Comparison of ENCODE assay signal across 2 cellular contexts in genomic region chr20:38692436-38693411, GRCh38.
TF ChIP-seq lines count a peak whose summit lies in the region.

No MANE protein-coding gene starts in this region.

TF ChIP-seq in A549, 52 proteins besides CTCF, POLR2A, EP300 and RAD21 (continued from another document):
- TF ChIP-seq, protein P1, sequence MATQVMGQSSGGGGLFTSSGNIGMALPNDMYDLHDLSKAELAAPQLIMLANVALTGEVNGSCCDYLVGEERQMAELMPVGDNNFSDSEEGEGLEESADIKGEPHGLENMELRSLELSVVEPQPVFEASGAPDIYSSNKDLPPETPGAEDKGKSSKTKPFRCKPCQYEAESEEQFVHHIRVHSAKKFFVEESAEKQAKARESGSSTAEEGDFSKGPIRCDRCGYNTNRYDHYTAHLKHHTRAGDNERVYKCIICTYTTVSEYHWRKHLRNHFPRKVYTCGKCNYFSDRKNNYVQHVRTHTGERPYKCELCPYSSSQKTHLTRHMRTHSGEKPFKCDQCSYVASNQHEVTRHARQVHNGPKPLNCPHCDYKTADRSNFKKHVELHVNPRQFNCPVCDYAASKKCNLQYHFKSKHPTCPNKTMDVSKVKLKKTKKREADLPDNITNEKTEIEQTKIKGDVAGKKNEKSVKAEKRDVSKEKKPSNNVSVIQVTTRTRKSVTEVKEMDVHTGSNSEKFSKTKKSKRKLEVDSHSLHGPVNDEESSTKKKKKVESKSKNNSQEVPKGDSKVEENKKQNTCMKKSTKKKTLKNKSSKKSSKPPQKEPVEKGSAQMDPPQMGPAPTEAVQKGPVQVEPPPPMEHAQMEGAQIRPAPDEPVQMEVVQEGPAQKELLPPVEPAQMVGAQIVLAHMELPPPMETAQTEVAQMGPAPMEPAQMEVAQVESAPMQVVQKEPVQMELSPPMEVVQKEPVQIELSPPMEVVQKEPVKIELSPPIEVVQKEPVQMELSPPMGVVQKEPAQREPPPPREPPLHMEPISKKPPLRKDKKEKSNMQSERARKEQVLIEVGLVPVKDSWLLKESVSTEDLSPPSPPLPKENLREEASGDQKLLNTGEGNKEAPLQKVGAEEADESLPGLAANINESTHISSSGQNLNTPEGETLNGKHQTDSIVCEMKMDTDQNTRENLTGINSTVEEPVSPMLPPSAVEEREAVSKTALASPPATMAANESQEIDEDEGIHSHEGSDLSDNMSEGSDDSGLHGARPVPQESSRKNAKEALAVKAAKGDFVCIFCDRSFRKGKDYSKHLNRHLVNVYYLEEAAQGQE (IDR thresholded peaks at IDR 0.05), result peak; percentile 98

TF ChIP-seq in HEK293, 187 proteins besides CTCF, POLR2A, EP300 and RAD21 (continued from another document):
- TF ChIP-seq, protein P1 (tag by site-specific recombination; IDR thresholded peaks at IDR 0.05), result peak; percentile 99
- TF ChIP-seq, protein P2, sequence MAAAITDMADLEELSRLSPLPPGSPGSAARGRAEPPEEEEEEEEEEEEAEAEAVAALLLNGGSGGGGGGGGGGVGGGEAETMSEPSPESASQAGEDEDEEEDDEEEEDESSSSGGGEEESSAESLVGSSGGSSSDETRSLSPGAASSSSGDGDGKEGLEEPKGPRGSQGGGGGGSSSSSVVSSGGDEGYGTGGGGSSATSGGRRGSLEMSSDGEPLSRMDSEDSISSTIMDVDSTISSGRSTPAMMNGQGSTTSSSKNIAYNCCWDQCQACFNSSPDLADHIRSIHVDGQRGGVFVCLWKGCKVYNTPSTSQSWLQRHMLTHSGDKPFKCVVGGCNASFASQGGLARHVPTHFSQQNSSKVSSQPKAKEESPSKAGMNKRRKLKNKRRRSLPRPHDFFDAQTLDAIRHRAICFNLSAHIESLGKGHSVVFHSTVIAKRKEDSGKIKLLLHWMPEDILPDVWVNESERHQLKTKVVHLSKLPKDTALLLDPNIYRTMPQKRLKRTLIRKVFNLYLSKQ (tag by site-specific recombination; IDR thresholded peaks at IDR 0.05; ENCODE audit: borderline replicate concordance), result no peak
